ENCODE assay signal across 12 cellular contexts in genomic region chr2:234705108-234705507, GRCh38.
DNase-seq lines count a peak whose midpoint lies in the region; ATAC-seq, FAIRE-seq and TF ChIP-seq lines count a peak whose summit lies in the region.
"Had no signal": no experiment of that assay in that cellular context is flagged by ENCODE, and none has a peak within 500 bp of the region (broad histone marks: within the 10 kb centered on the region; RNA-seq: fewer than 3 reads in every experiment).

No MANE protein-coding gene starts in this region.

- no peak for TF ChIP-seq EP300 in HepG2 (IDR thresholded peaks at IDR 0.05; ENCODE audit: low read depth in 2 of 2, low read length in 2 of 2)
- TF ChIP-seq EP300 in HepG2 (CRISPR knock-in tag; IDR thresholded peaks at IDR 0.05; ENCODE audit: borderline replicate concordance), result no peak

- no peaks in the 10 kb centered on the region for H3K36me3 ChIP-seq in HepG2 (replicated peaks in 1 of 2; ENCODE audit: control insufficient read depth in 1 of 2, insufficient read depth in 2 of 2, low read length in 2 of 2)
- H3K36me3 ChIP-seq: cardiac muscle cell had no signal

- POLR2A ChIA-PET in HepG2 (lab: Yijun Ruan, JAX), result interaction anchor here (0.6 kb wide), 1 partner anchor 10 kb away, joined by 3 read pairs; no protein-coding TSS in a partner anchor

- H3K27me3 ChIP-seq in HepG2 (ENCODE audit: control insufficient read depth in 1 of 2, insufficient read depth in 2 of 2, low read length in 2 of 2), result no peaks in the 10 kb centered on the region
- H3K27me3 ChIP-seq: cardiac muscle cell had no signal

- DNase-seq in EH (ENCODE audit: low read depth) (peak; percentile 50), HK-2 (ENCODE audit: unreplicated experiment) (peak; percentile 12), astrocyte of the hippocampus (ENCODE audit: low read depth, low spot score) (peak; percentile 90), HepG2 (ENCODE audit: low spot score) (no peak), dedifferentiated amniotic fluid mesenchymal stem cell (ENCODE audit: extremely low spot score) (no peak), DMS153 treated with DMSO at 0.1 percent for 48 hours (lab: John Stamatoyannopoulos, UW; ENCODE audit: unreplicated experiment) (no peak)
- DNase-seq: COR-L47, erythroblast, NCI-H1694 treated with DMSO at 0.1 percent for 48 hours, T-helper 2 cell had no signal

- no peak overlapping the region for H2AFZ ChIP-seq in HepG2 (ENCODE audit: low read length)

- H3K9me3 ChIP-seq in HepG2 (ENCODE audit: low read length), result no peaks in the 10 kb centered on the region

- H3K4me1 ChIP-seq in HepG2 (ENCODE audit: insufficient read depth, low read length), result peaks cover 39% of the 10 kb centered on the region

- no peak overlapping the region for H3K9ac ChIP-seq in HepG2 (ENCODE audit: insufficient read depth, low read depth, low read length)

- no peak for ATAC-seq in HepG2
- no peak for ATAC-seq in GM21786 (IDR thresholded peaks at IDR 0.05; ENCODE audit: unreplicated experiment)

- no peaks in the 10 kb centered on the region for H3K79me2 ChIP-seq in HepG2 (ENCODE audit: insufficient read depth, low read length)

- WGBS in HepG2 (ENCODE audit: low lambda C conversion rate), result 94% methylated on average over 3 of the region's 3 CpGs

- intact Hi-C loops in HepG2 (cut with micrococcal nuclease; ENCODE audit: unreplicated experiment), result no loop called here

- no peak overlapping the region for H3K4me3 ChIP-seq in HepG2 (replicated peaks in 1 of 3; ENCODE audit: insufficient read depth in 1 of 3, low read depth in 2 of 3, low read length in 3 of 3)
- H3K4me3 ChIP-seq: cardiac muscle cell had no signal

- no peak for TF ChIP-seq POLR2A in HepG2 (IDR thresholded peaks at IDR 0.05; ENCODE audit: insufficient read depth in 1 of 2, low read depth in 2 of 2, low read length in 2 of 2)

- CTCF ChIA-PET in HepG2 (lab: Yijun Ruan, JAX; ENCODE audit: low intra/inter-chr PET ratio, low total read pairs), result no interaction called here

- TF ChIP-seq RAD21 in HepG2 (CRISPR knock-in tag; IDR thresholded peaks at IDR 0.05), result no peak

- H4K20me1 ChIP-seq in HepG2 (ENCODE audit: insufficient read depth, low read length), result no peaks in the 10 kb centered on the region

- H3K27ac ChIP-seq in HepG2 (ENCODE audit: extremely low read length, insufficient read depth, low read length), result no peak overlapping the region
- H3K27ac ChIP-seq: cardiac muscle cell had no signal

- no peak overlapping the region for H3K4me2 ChIP-seq in HepG2 (ENCODE audit: low read depth, low read length)

- in situ Hi-C loops in HepG2 (cut with HindIII; ENCODE audit: extremely low pct_ligation_motif_present, low pct_unique_long_range_greater_than_20kb), result no loop called here

- BruUV-seq in HepG2 (replicated peaks; lab: Mats Ljungman, UMichigan), result no TSS peak

- no peak for TF ChIP-seq CTCF in HepG2 (CRISPR knock-in tag; IDR thresholded peaks at IDR 0.05)

- FAIRE-seq in HepG2 (lab: Jason Lieb, UNC), result no peak

TF ChIP-seq in HepG2, 621 proteins besides CTCF, POLR2A, EP300 and RAD21:
- TF ChIP-seq GTF3A (CRISPR knock-in tag; conservative IDR thresholded peaks at IDR 0.05) (no peak), MEIS1 (CRISPR knock-in tag; IDR thresholded peaks at IDR 0.05; ENCODE audit: borderline replicate concordance) (no peak), CBFB (CRISPR knock-in tag; IDR thresholded peaks at IDR 0.05) (no peak), MXI1 (IDR thresholded peaks at IDR 0.05; ENCODE audit: borderline replicate concordance, low read depth, low read length) (no peak), ZNF790 (CRISPR knock-in tag; IDR thresholded peaks at IDR 0.05; ENCODE audit: borderline replicate concordance) (no peak), GFI1 (CRISPR knock-in tag; IDR thresholded peaks at IDR 0.05; ENCODE audit: borderline replicate concordance) (no peak), DNMT3B (CRISPR knock-in tag; conservative IDR thresholded peaks at IDR 0.05) (no peak), ATF7 (IDR thresholded peaks at IDR 0.05) (peak; percentile 86), ATF7 (CRISPR knock-in tag; IDR thresholded peaks at IDR 0.05) (no peak), CREB1 (IDR thresholded peaks at IDR 0.05) (peak; percentile 34; the same call in 1 of the 2 replicates), CREB1 (CRISPR knock-in tag; IDR thresholded peaks at IDR 0.05) (no peak)

Comparison
In these comparisons a context has a peak if more than half of its experiments do, and no peak if none do; other contexts are left out.
1. DNase-seq: peak in EH (single experiment), HK-2 (single experiment) and astrocyte of the hippocampus (single experiment); none in HepG2 (single experiment), dedifferentiated amniotic fluid mesenchymal stem cell (single experiment) and DMS153 treated with DMSO at 0.1 percent for 48 hours (single experiment).